In the genomic region with DNA sequence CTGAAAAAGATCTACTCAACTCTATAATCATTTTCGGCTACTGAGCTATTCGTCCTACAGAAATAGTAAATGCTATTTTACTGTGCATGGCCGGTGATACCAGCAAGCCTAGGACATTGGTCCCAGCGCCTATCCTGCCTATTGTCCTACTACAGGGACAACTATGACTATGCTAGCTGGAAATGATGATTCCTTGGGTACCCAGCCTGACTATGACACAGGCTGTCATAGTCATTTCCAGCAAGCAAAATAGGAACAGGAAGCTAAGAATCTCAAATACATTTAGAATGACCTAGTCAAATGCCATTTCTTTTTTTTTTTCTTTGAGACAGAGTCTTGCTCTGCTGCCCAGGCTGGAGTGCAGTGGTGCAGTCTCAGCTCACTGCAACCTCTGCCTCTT, we compare ENCODE assay signal across 15 cellular contexts. TPM values are rescaled to one million over a fixed set of nuclear protein-coding genes. Genes with fewer than 3 reads are reported as not detected.
DNase-seq lines count a peak whose midpoint lies in the region; ATAC-seq and TF ChIP-seq lines count a peak whose summit lies in the region.
"Had no signal": no experiment of that assay in that cellular context is flagged by ENCODE, and none has a peak within 500 bp of the region (broad histone marks: within the 10 kb centered on the region; RNA-seq: fewer than 3 reads in every experiment).

No MANE protein-coding gene starts in this region.

- H3K27ac Mint-ChIP-seq in CD14-positive monocyte (peak overlapping the region in 4 of 7 donors; percentile 4 to 39 (median 36)), Calu3 (ENCODE audit: unreplicated experiment) (no peak overlapping the region)
- peak overlapping the region; percentile 35 for H3K27ac Mint-ChIP-seq in dendritic cell treated with granulocyte-macrophage colony-stimulating factor and Interleukin-4, amounts not matched to agents 40 ng/mL and 50 ng/mL, for 4 days
- no peak overlapping the region for H3K27ac Mint-ChIP-seq in stimulated activated naive B cell treated with anti-CD40 and anti-IgM and Interleukin-4, amounts not matched to agents 10 μg/mL and 1 μg/mL and 100 μg/mL, for 72 hours
- H3K27ac Mint-ChIP-seq: CD4-positive, CD25-positive, alpha-beta regulatory T cell had no signal

- ATAC-seq in stimulated activated naive B cell treated with anti-CD40 and anti-IgM and Interleukin-4, amounts not matched to agents 10 μg/mL and 1 μg/mL and 100 μg/mL, for 72 hours (replicated peaks) = peak; percentile 41 to 44
- ATAC-seq in GM18498 (IDR thresholded peaks at IDR 0.05; ENCODE audit: unreplicated experiment) (no peak), PC-3 (no peak)
- ATAC-seq: GM12878, HepG2 had no signal

- H3K27ac ChIP-seq in OCI-LY3 (ENCODE audit: low read length) (peak overlapping the region; percentile 29; the same call in 1 of the 2 replicates), PC-3 (ENCODE audit: low read length) (no peak overlapping the region)
- H3K27ac ChIP-seq: 22Rv1 had no signal

- H3K9me3 Mint-ChIP-seq in CD14-positive monocyte (peaks cover 0 to 4% (median 2%) of the 10 kb centered on the region in 7 donors), Calu3 (ENCODE audit: low read depth, unreplicated experiment) (peaks cover 3% of the 10 kb centered on the region)
- no peaks in the 10 kb centered on the region for H3K9me3 Mint-ChIP-seq in dendritic cell treated with granulocyte-macrophage colony-stimulating factor and Interleukin-4, amounts not matched to agents 40 ng/mL and 50 ng/mL, for 4 days
- no peaks in the 10 kb centered on the region for H3K9me3 Mint-ChIP-seq in stimulated activated naive B cell treated with anti-CD40 and anti-IgM and Interleukin-4, amounts not matched to agents 10 μg/mL and 1 μg/mL and 100 μg/mL, for 72 hours

- intact Hi-C loops in CD14-positive monocyte (cut with micrococcal nuclease) (no loop called here), Calu3 (cut with micrococcal nuclease; ENCODE audit: unreplicated experiment) (no loop called here), PC-3 (cut with micrococcal nuclease) (no loop called here)
- intact Hi-C loops in dendritic cell treated with granulocyte-macrophage colony-stimulating factor and Interleukin-4, amounts not matched to agents 40 ng/mL and 50 ng/mL, for 4 days (cut with micrococcal nuclease) = loop anchor here (5.0 kb wide), 1 partner anchor 33 kb away; a partner anchor contains a TSS

- no peaks in the 10 kb centered on the region for H3K9me2 ChIP-seq in PC-3 (replicated peaks; ENCODE audit: low read length)

- H3K36me3 ChIP-seq in OCI-LY3 (replicated peaks; ENCODE audit: low read depth, low read length) (no peaks in the 10 kb centered on the region), PC-3 (ENCODE audit: low read depth, low read length) (no peaks in the 10 kb centered on the region)
- H3K36me3 ChIP-seq: HAP-1 had no signal

- peaks cover 36% of the 10 kb centered on the region for H3K4me1 ChIP-seq in OCI-LY3 (ENCODE audit: low read length)
- no peaks in the 10 kb centered on the region for H3K4me1 ChIP-seq in PC-3 (ENCODE audit: insufficient read depth, low read length)
- H3K4me1 ChIP-seq: HAP-1 had no signal

- H3K4me2 ChIP-seq in OCI-LY3 (ENCODE audit: low read length) (peak overlapping the region; percentile 28), PC-3 (ENCODE audit: low read length) (no peak overlapping the region)

- H3K4me3 Mint-ChIP-seq in CD14-positive monocyte (no peak overlapping the region), Calu3 (ENCODE audit: low read depth, unreplicated experiment) (no peak overlapping the region)
- no peak overlapping the region for H3K4me3 Mint-ChIP-seq in dendritic cell treated with granulocyte-macrophage colony-stimulating factor and Interleukin-4, amounts not matched to agents 40 ng/mL and 50 ng/mL, for 4 days
- H3K4me3 Mint-ChIP-seq in stimulated activated naive B cell treated with anti-CD40 and anti-IgM and Interleukin-4, amounts not matched to agents 10 μg/mL and 1 μg/mL and 100 μg/mL, for 72 hours = no peak overlapping the region
- H3K4me3 Mint-ChIP-seq: CD4-positive, CD25-positive, alpha-beta regulatory T cell had no signal

- DNase-seq in CD14-positive monocyte (ENCODE audit: low spot score) (no peak), Calu3 (no peak), PC-3 (no peak), NCI-H748 (lab: John Stamatoyannopoulos, UW; ENCODE audit: unreplicated experiment) (no peak)
- no peak for DNase-seq in stimulated activated naive B cell treated with anti-CD40 and anti-IgM and Interleukin-4, amounts not matched to agents 10 μg/mL and 1 μg/mL and 100 μg/mL, for 72 hours
- DNase-seq: CD4-positive, CD25-positive, alpha-beta regulatory T cell; DMS 273 treated with DMSO at 0.1 percent for 48 hours; GOT3 had no signal

- no peaks in the 10 kb centered on the region for H3K9me3 ChIP-seq in OCI-LY3 (ENCODE audit: insufficient read depth, low read length)
- H3K9me3 ChIP-seq in PC-3 (ENCODE audit: low read length) = no peaks in the 10 kb centered on the region
- H3K9me3 ChIP-seq: HAP-1 had no signal

- no peaks in the 10 kb centered on the region for H3F3A ChIP-seq in PC-3 (ENCODE audit: low read length, unreplicated experiment)

- H3K79me2 ChIP-seq in OCI-LY3 (ENCODE audit: low read length) (no peaks in the 10 kb centered on the region), PC-3 (ENCODE audit: low read length) (no peaks in the 10 kb centered on the region)

- CTCF ChIA-PET in Calu3 (lab: Charles Lee) = no interaction called here
- CTCF ChIA-PET in PC-3 (lab: Charles Lee) = no interaction called here

- H3K9ac ChIP-seq in OCI-LY3 (ENCODE audit: low read length) (no peak overlapping the region), PC-3 (ENCODE audit: low read length) (no peak overlapping the region)

- H3K36me3 Mint-ChIP-seq in CD14-positive monocyte (no peaks in the 10 kb centered on the region), Calu3 (ENCODE audit: insufficient read depth, unreplicated experiment) (no peaks in the 10 kb centered on the region)
- H3K36me3 Mint-ChIP-seq in dendritic cell treated with granulocyte-macrophage colony-stimulating factor and Interleukin-4, amounts not matched to agents 40 ng/mL and 50 ng/mL, for 4 days (ENCODE audit: low read depth) = no peaks in the 10 kb centered on the region
- no peaks in the 10 kb centered on the region for H3K36me3 Mint-ChIP-seq in stimulated activated naive B cell treated with anti-CD40 and anti-IgM and Interleukin-4, amounts not matched to agents 10 μg/mL and 1 μg/mL and 100 μg/mL, for 72 hours
- H3K36me3 Mint-ChIP-seq: CD4-positive, CD25-positive, alpha-beta regulatory T cell had no signal

- BruUV-seq in Calu3 (replicated peaks; lab: Mats Ljungman, UMichigan) = no TSS peak
- BruUV-seq in PC-3 (replicated peaks; lab: Mats Ljungman, UMichigan) = no TSS peak

- H2AFZ ChIP-seq in OCI-LY3 (ENCODE audit: low read depth, low read length) = peak overlapping the region; percentile 64; the same call in 1 of the 2 replicates
- H2AFZ ChIP-seq in PC-3 (ENCODE audit: low read length) = no peak overlapping the region

- POLR2A ChIA-PET in PC-3 (lab: Charles Lee; ENCODE audit: unreplicated experiment) = interaction anchor here (0.6 kb wide), 1 partner anchor 29 kb away, joined by 8 read pairs; no protein-coding TSS in a partner anchor

- H3K4me1 Mint-ChIP-seq in CD14-positive monocyte (peaks cover 19% of the 10 kb centered on the region), Calu3 (ENCODE audit: low read depth, unreplicated experiment) (no peaks in the 10 kb centered on the region)
- peaks cover 44% of the 10 kb centered on the region for H3K4me1 Mint-ChIP-seq in dendritic cell treated with granulocyte-macrophage colony-stimulating factor and Interleukin-4, amounts not matched to agents 40 ng/mL and 50 ng/mL, for 4 days (ENCODE audit: low read depth)
- H3K4me1 Mint-ChIP-seq in stimulated activated naive B cell treated with anti-CD40 and anti-IgM and Interleukin-4, amounts not matched to agents 10 μg/mL and 1 μg/mL and 100 μg/mL, for 72 hours = peaks cover 12 to 13% of the 10 kb centered on the region in 2 donors

- H3K27me3 ChIP-seq in OCI-LY3 (ENCODE audit: low read depth, low read length) (no peaks in the 10 kb centered on the region), PC-3 (ENCODE audit: low read length) (no peaks in the 10 kb centered on the region)

- H3K27me3 Mint-ChIP-seq in CD14-positive monocyte (ENCODE audit: low read depth in 3 of 3) (peaks cover 5 to 19% (median 18%) of the 10 kb centered on the region in 3 donors), Calu3 (ENCODE audit: unreplicated experiment) (peaks cover 34% of the 10 kb centered on the region)
- H3K27me3 Mint-ChIP-seq in dendritic cell treated with granulocyte-macrophage colony-stimulating factor and Interleukin-4, amounts not matched to agents 40 ng/mL and 50 ng/mL, for 4 days = peaks cover 17% of the 10 kb centered on the region
- peaks cover 16 to 28% of the 10 kb centered on the region in 2 donors for H3K27me3 Mint-ChIP-seq in stimulated activated naive B cell treated with anti-CD40 and anti-IgM and Interleukin-4, amounts not matched to agents 10 μg/mL and 1 μg/mL and 100 μg/mL, for 72 hours

- H3K4me3 ChIP-seq in OCI-LY3 (ENCODE audit: low read length) = no peak overlapping the region
- H3K4me3 ChIP-seq in PC-3 (ENCODE audit: low read length) = no peak overlapping the region
- H3K4me3 ChIP-seq: GM12878, HAP-1 had no signal

- TF ChIP-seq CTCF in CD14-positive monocyte (IDR thresholded peaks at IDR 0.05) (no peak), OCI-LY3 (IDR thresholded peaks at IDR 0.05; ENCODE audit: low read depth, low read length) (no peak), Calu3 (IDR thresholded peaks at IDR 0.05; ENCODE audit: unreplicated experiment) (no peak), PC-3 (conservative IDR thresholded peaks at IDR 0.05; ENCODE audit: low read depth, low read length) (no peak)

- H4K20me1 ChIP-seq in OCI-LY3 (ENCODE audit: insufficient read depth, low read length) (no peaks in the 10 kb centered on the region), PC-3 (ENCODE audit: low read length) (no peaks in the 10 kb centered on the region)

RNA-seq across cellular contexts. Expression of a gene that starts 33.7 kb away (rescaled TPM):
- 100 to 1,000 TPM; 178 to 194 TPM for polyA plus RNA-seq in CD14-positive monocyte
- total RNA-seq in Calu3 (2022) (216 and 217 TPM in 2 replicates), PC-3 (2014; rRNA removed) (141 and 167 TPM in 2 replicates)

Comparison
In these comparisons a context has a peak if more than half of its experiments do, and no peak if none do; other contexts are left out.
1. H3K27ac Mint-ChIP-seq: peak in CD14-positive monocyte (4 of 7) and dendritic cell treated with granulocyte-macrophage colony-stimulating factor and Interleukin-4, amounts not matched to agents 40 ng/mL and 50 ng/mL, for 4 days (single experiment); none in stimulated activated naive B cell treated with anti-CD40 and anti-IgM and Interleukin-4, amounts not matched to agents 10 μg/mL and 1 μg/mL and 100 μg/mL, for 72 hours (single experiment) and Calu3 (single experiment).
2. ATAC-seq: peak in stimulated activated naive B cell treated with anti-CD40 and anti-IgM and Interleukin-4, amounts not matched to agents 10 μg/mL and 1 μg/mL and 100 μg/mL, for 72 hours (2 of 2); none in GM18498 (single experiment) and PC-3 (single experiment).